Comparison of ENCODE assay signal across 21 cellular contexts in genomic region chr12:96366255-96366654, GRCh38.
"Had no signal": no experiment of that assay in that cellular context is flagged by ENCODE, and none has a peak within 500 bp of the region (broad histone marks: within the 10 kb centered on the region; RNA-seq: fewer than 3 reads in every experiment).

No MANE protein-coding gene starts in this region.

- ATAC-seq: activated T-cell treated with anti-CD3 and anti-CD28 coated beads, Interleukin-2, amount 50 U/mL, for 4 hours; left colon; mucosa of descending colon; naive thymus-derived CD8-positive, alpha-beta T cell; WTC11 had no signal

- H3K9me3 Mint-ChIP-seq: activated CD4-positive, alpha-beta memory T cell treated with anti-CD3 and anti-CD28 coated beads, Interleukin-2, amount 10 ng/mL, durations not matched to agents 7 days and 5 days; activated naive CD8-positive, alpha-beta T cell treated with anti-CD3 and anti-CD28 coated beads for 36 hours; activated T-cell treated with anti-CD3 and anti-CD28 coated beads, Interleukin-2, amount 50 U/mL, for 4 hours; endodermal cell; naive thymus-derived CD8-positive, alpha-beta T cell; WTC11 had no signal

- H3K4me3 ChIP-seq: mucosa of descending colon, skin epidermis, suprapubic skin, upper lobe of left lung had no signal

- H3K27ac Mint-ChIP-seq: activated CD4-positive, alpha-beta memory T cell treated with anti-CD3 and anti-CD28 coated beads, Interleukin-2, amount 10 ng/mL, durations not matched to agents 7 days and 5 days; activated naive CD8-positive, alpha-beta T cell treated with anti-CD3 and anti-CD28 coated beads for 36 hours; endodermal cell; WTC11 had no signal

- H3K36me3 Mint-ChIP-seq: WTC11 had no signal

- H3K9me3 ChIP-seq: mucosa of descending colon, suprapubic skin, upper lobe of left lung had no signal

- H3K27me3 Mint-ChIP-seq: activated CD4-positive, alpha-beta memory T cell treated with anti-CD3 and anti-CD28 coated beads, Interleukin-2, amount 10 ng/mL, durations not matched to agents 7 days and 5 days; activated naive CD8-positive, alpha-beta T cell treated with anti-CD3 and anti-CD28 coated beads for 36 hours; naive thymus-derived CD8-positive, alpha-beta T cell had no signal

- H3K4me3 Mint-ChIP-seq: activated CD4-positive, alpha-beta memory T cell treated with anti-CD3 and anti-CD28 coated beads, Interleukin-2, amount 10 ng/mL, durations not matched to agents 7 days and 5 days; activated naive CD8-positive, alpha-beta T cell treated with anti-CD3 and anti-CD28 coated beads for 36 hours; activated T-cell treated with anti-CD3 and anti-CD28 coated beads, Interleukin-2, amount 50 U/mL, for 4 hours; endodermal cell; WTC11 had no signal

- DNase-seq: activated CD4-positive, alpha-beta memory T cell treated with anti-CD3 and anti-CD28 coated beads, Interleukin-2, amount 10 ng/mL, durations not matched to agents 7 days and 5 days; activated CD4-positive, alpha-beta T cell treated with anti-CD3 and anti-CD28 coated beads for 4 hours; activated gamma-delta T cell treated with Interleukin-2 at 50 U/mL for 16 hours; activated naive CD8-positive, alpha-beta T cell treated with anti-CD3 and anti-CD28 coated beads for 36 hours; activated T-cell treated with anti-CD3 and anti-CD28 coated beads, Interleukin-2, amount 50 U/mL, for 4 hours; amygdala; endodermal cell; left colon; mucosa of descending colon; naive thymus-derived CD8-positive, alpha-beta T cell; posterior cingulate gyrus; stimulated activated CD4-positive, alpha-beta T cell treated with anti-CD3 and anti-CD28 coated beads, Interleukin-4, amount 100 ng/mL, for 4 hours; stimulated activated CD8-positive, alpha-beta memory T cell treated with anti-CD3 and anti-CD28 coated beads, Interleukin-4, amount 100 ng/mL, for 48 hours; stimulated activated naive CD4-positive, alpha-beta T cell treated with Interleukin-2 at 50 U/mL for 16 hours; T-helper 2 cell; upper lobe of left lung had no signal

- H3K36me3 ChIP-seq: suprapubic skin, upper lobe of left lung had no signal

- FAIRE-seq: islet of Langerhans, TTC549 had no signal

- H3K27me3 ChIP-seq: suprapubic skin, upper lobe of left lung had no signal

- H3K27ac ChIP-seq: skin epidermis, suprapubic skin had no signal
